ENCODE assay signal across 9 cellular contexts in the genomic region with DNA sequence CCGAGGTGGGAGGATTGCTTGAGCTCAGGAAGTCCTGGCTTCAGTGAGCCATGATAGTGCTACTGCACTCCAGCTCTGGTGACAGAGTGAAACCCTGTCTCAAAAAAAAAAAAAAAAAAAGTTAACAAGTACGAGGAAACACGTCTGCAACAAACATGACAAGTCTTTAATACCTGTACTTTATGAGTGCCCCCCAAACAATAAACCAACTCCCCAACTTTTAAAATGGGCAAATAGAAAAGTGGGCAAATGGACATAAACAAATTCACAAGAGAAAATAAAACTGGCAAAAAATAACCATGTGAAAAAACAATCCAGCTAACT. TPM values are rescaled to one million over a fixed set of nuclear protein-coding genes. Genes with fewer than 3 reads are reported as not detected.
DNase-seq lines count a peak whose midpoint lies in the region; ATAC-seq and TF ChIP-seq lines count a peak whose summit lies in the region.
"Had no signal": no experiment of that assay in that cellular context is flagged by ENCODE, and none has a peak within 500 bp of the region (broad histone marks: within the 10 kb centered on the region; RNA-seq: fewer than 3 reads in every experiment).

No MANE protein-coding gene starts in this region.

- peak overlapping the region; percentile 83 for H3K4me2 ChIP-seq in DND-41 (ENCODE audit: insufficient read depth, low read length)

- peaks cover 95% of the 10 kb centered on the region for H3K79me2 ChIP-seq in DND-41 (ENCODE audit: insufficient read depth, low read length)

- POLR2A ChIA-PET in A673 (lab: Charles Lee; ENCODE audit: low non-redundant PET), result no interaction called here

- H2AFZ ChIP-seq in DND-41 (ENCODE audit: low read depth, low read length), result no peak overlapping the region

- DNase-seq in A673 (ENCODE audit: low spot score), result no peak
- DNase-seq in DND-41, result peak; percentile 65
- peak in 1 of 2 experiments; percentile 36 for DNase-seq in SJCRH30
- DNase-seq in left kidney (ENCODE audit: low read depth, low spot score), result peak; percentile 66
- no peak for DNase-seq in stimulated activated naive CD4-positive, alpha-beta T cell treated with Interleukin-2 at 50 U/mL for 16 hours (lab: John Stamatoyannopoulos, UW)
- no peak for DNase-seq in EL
- no peak for DNase-seq in NCI-H82 treated with DMSO at 0.1 percent for 48 hours (lab: John Stamatoyannopoulos, UW; ENCODE audit: unreplicated experiment)
- no peak for DNase-seq in SKM-1 treated with dmso at 0.1 percent for 144 hours (lab: John Stamatoyannopoulos, UW; ENCODE audit: unreplicated experiment)

- no peak for ATAC-seq in DND-41 (ENCODE audit: insufficient read depth, low read depth)

- no TSS peak for BruUV-seq in A673 (replicated peaks; lab: Mats Ljungman, UMichigan)

- TF ChIP-seq CTCF in A673 (conservative IDR thresholded peaks at IDR 0.05; ENCODE audit: low read depth, low read length) (no peak), DND-41 (IDR thresholded peaks at IDR 0.05; ENCODE audit: borderline replicate concordance, extremely low read depth, low read length, poor library complexity, severe bottlenecking) (no peak)

- H3K36me3 ChIP-seq in A673 (ENCODE audit: insufficient read depth, low read length, poor library complexity, severe bottlenecking) (peaks cover 6% of the 10 kb centered on the region), DND-41 (ENCODE audit: insufficient read depth, low read length) (peaks cover 35% of the 10 kb centered on the region), SJCRH30 (peaks cover 17% of the 10 kb centered on the region)

- peaks cover 6% of the 10 kb centered on the region; the same call in 1 of the 2 replicates for H4K20me1 ChIP-seq in DND-41 (ENCODE audit: insufficient read depth, low read length)

- H3K27ac ChIP-seq in A673 (ENCODE audit: low read depth, low read length, poor library complexity, severe bottlenecking), result peak overlapping the region; percentile 97
- H3K27ac ChIP-seq in DND-41 (ENCODE audit: low read length), result peak overlapping the region; percentile 97
- H3K27ac ChIP-seq in SJCRH30, result peak overlapping the region; percentile 100

- H3K27me3 ChIP-seq in A673 (replicated peaks; ENCODE audit: insufficient read depth, low read depth, low read length, poor library complexity), result no peaks in the 10 kb centered on the region
- H3K27me3 ChIP-seq in DND-41 (ENCODE audit: insufficient read depth, low read length, poor library complexity), result no peaks in the 10 kb centered on the region
- no peaks in the 10 kb centered on the region for H3K27me3 ChIP-seq in SJCRH30

- no peak overlapping the region for H3K4me3 ChIP-seq in A673 (ENCODE audit: low read depth, low read length, poor library complexity, severe bottlenecking)
- peak overlapping the region in 1 of 2 experiments; percentile 66; a peak in 1 of 4 replicates for H3K4me3 ChIP-seq in DND-41 (ENCODE audit: low read depth in 1 of 2, low read length in 2 of 2)
- H3K4me3 ChIP-seq in SJCRH30, result peak overlapping the region; percentile 89; the same call in 1 of the 2 replicates

- intact Hi-C loops in A673 (cut with micrococcal nuclease; ENCODE audit: unreplicated experiment), result no loop called here

- H3K4me1 ChIP-seq in A673 (ENCODE audit: insufficient read depth, low read length, poor library complexity, severe bottlenecking) (peaks cover 39% of the 10 kb centered on the region), DND-41 (ENCODE audit: insufficient read depth, low read length) (peaks cover 67% of the 10 kb centered on the region), SJCRH30 (peaks cover 29% of the 10 kb centered on the region)

- CTCF ChIA-PET in A673 (lab: Charles Lee), result interaction anchor here (0.7 kb wide), 1 partner anchor 52 kb away, joined by 4 read pairs; no protein-coding TSS in a partner anchor

- peak overlapping the region; percentile 95 for H3K9ac ChIP-seq in DND-41 (ENCODE audit: low read depth, low read length)

- H3K9me3 ChIP-seq in A673 (ENCODE audit: low read depth, low read length, poor library complexity, severe bottlenecking) (no peaks in the 10 kb centered on the region), DND-41 (ENCODE audit: insufficient read depth, low read length, severe bottlenecking) (no peaks in the 10 kb centered on the region), SJCRH30 (replicated peaks) (no peaks in the 10 kb centered on the region)

RNA-seq across cellular contexts. Expression of gene REPIN1, which starts 1.5 kb away (rescaled TPM):
- 113 and 114 TPM in 2 replicates for total RNA-seq in A673 (2021)
- total RNA-seq in SJCRH30 (2014; rRNA removed; shearing (Covaris generic)), result 174 and 183 TPM in 2 replicates

RNA-seq across cellular contexts. Expression of gene ZNF775, which starts 12.0 kb away (rescaled TPM):
- total RNA-seq in A673 (2021), result 12.1 and 14.3 TPM in 2 replicates
- 8.1 and 9.5 TPM in 2 replicates for total RNA-seq in SJCRH30 (2014; rRNA removed; shearing (Covaris generic))

RNA-seq across cellular contexts. Expression of gene RARRES2, which starts 25.7 kb away (rescaled TPM):
- not detected in 2 replicates for total RNA-seq in A673 (2021)
- 68.1 and 89.7 TPM in 2 replicates for total RNA-seq in SJCRH30 (2014; rRNA removed; shearing (Covaris generic))
- total RNA-seq: MCF 10A had no signal

RNA-seq across cellular contexts. Expression of gene ACTR3C, which starts 43.8 kb away (rescaled TPM):
- total RNA-seq in A673 (2021), result 4.5 TPM in 2 replicates
- 1.7 and 4.6 TPM in 2 replicates for total RNA-seq in SJCRH30 (2014; rRNA removed; shearing (Covaris generic))

RNA-seq across cellular contexts. Expression of gene LRRC61, which starts 44.0 kb away (rescaled TPM):
- 48.1 and 48.5 TPM in 2 replicates for total RNA-seq in A673 (2021)
- total RNA-seq in SJCRH30 (2014; rRNA removed; shearing (Covaris generic)), result not detected in 2 replicates

Comparison
In these comparisons a context has a peak if more than half of its experiments do, and no peak if none do; other contexts are left out.
1. DNase-seq: peak in DND-41 (single experiment) and left kidney (single experiment); none in A673 (single experiment), stimulated activated naive CD4-positive, alpha-beta T cell treated with Interleukin-2 at 50 U/mL for 16 hours (single experiment), EL (single experiment), NCI-H82 treated with DMSO at 0.1 percent for 48 hours (single experiment) and SKM-1 treated with dmso at 0.1 percent for 144 hours (single experiment).
2. RNA of gene RARRES2, which starts 25.7 kb away (total RNA-seq): 68.1 to 89.7 TPM in SJCRH30; not detected in A673; every median in the first group is over 10 times any median in the second.
3. Peak in every context shown above with its lines, with median percentiles within 50 percentile points of each other: H3K27ac ChIP-seq.